Comparison of ENCODE assay signal across 9 cellular contexts in the genomic region with DNA sequence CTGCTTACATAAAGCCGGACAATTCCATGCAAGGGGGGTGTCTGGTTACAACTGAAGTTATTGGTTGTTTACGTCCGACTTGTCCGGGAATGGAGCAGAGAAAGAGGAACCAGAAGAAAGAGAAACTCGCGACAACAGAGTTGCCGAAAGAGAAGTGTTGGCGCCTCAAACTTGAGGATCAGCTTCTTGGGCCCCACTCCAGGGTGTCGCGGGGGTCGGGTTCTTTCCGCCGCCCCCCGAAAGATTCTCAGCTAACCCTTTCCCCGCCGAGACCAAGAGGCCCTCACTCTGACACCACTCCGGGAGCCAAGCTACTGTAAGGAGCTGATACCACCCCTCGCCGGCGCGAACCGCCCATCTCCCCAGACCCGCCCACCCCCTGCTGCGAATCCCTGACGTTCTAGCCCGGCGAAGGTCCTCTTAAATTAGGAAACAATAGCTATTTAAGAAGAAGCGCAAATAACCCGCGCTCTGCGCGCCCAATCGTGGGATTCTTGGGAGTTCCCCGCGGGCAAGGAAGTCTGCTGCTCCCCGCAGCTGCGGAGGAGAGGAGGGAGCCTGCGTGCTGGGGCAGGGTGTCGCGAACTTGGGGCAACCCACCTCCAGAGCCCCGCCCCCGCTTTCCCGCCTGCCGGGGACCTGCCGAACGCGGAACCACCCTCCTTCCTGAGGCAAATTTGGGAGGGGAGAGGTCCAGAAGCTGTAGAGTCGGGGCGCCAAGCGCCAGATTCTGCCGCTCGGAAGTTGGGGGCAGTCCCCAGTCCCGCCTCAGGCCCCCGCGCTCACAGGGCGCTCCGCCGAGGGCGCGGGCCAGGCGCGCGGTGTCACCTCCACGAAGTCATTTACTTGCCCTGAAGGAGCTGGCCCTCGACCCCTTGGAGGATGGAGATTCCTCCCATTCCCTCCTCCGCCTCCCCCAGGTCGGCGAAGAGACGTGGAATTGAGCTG. TPM values are rescaled to one million over a fixed set of nuclear protein-coding genes. Genes with fewer than 3 reads are reported as not detected.
DNase-seq lines count a peak whose midpoint lies in the region; ATAC-seq and TF ChIP-seq lines count a peak whose summit lies in the region.
"Had no signal": no experiment of that assay in that cellular context is flagged by ENCODE, and none has a peak within 500 bp of the region (broad histone marks: within the 10 kb centered on the region; RNA-seq: fewer than 3 reads in every experiment).

No MANE protein-coding gene starts in this region.

- peaks cover 10% of the 10 kb centered on the region for H3K4me1 ChIP-seq in ovary (ENCODE audit: insufficient read depth)

- DNase-seq in AG08395 (ENCODE audit: low spot score) (peak; percentile 52), GM20000 (ENCODE audit: low spot score) (peak; percentile 47), activated B cell treated with CpG ODN at 0.5 μM for 24 hours (no peak), fibroblast of villous mesenchyme (ENCODE audit: low read depth) (peak; percentile 64), ovary (peak in 2 of 5 donors; percentile 29 to 41), NCI-H526 treated with DMSO at 0.1 percent for 48 hours (lab: John Stamatoyannopoulos, UW) (no peak)

- peak overlapping the region; percentile 85 for H3K4me3 Mint-ChIP-seq in activated B cell treated with CpG ODN at 0.5 μM for 24 hours

- H3K36me3 ChIP-seq in ovary, result no peaks in the 10 kb centered on the region

- peak overlapping the region; percentile 18 for H3K27ac Mint-ChIP-seq in activated B cell treated with CpG ODN at 0.5 μM for 24 hours

- no peaks in the 10 kb centered on the region for H3K36me3 Mint-ChIP-seq in activated B cell treated with CpG ODN at 0.5 μM for 24 hours (ENCODE audit: low read depth)

- no peak for TF ChIP-seq POLR2A in ovary (IDR thresholded peaks at IDR 0.05)

- H3K4me3 ChIP-seq in fibroblast of villous mesenchyme (ENCODE audit: low read depth, low read length), result peak overlapping the region; percentile 64
- peak overlapping the region; percentile 32 for H3K4me3 ChIP-seq in ovary

- WGBS in ovary, 3 donors, result 4 to 8% (median 4%) methylated on average over 49 to 69 of the region's 69 CpGs

- H3K27me3 ChIP-seq in ovary, result no peaks in the 10 kb centered on the region

- no peaks in the 10 kb centered on the region for H3K9me3 ChIP-seq in ovary

- H3K27ac ChIP-seq in ovary, result no peak overlapping the region
- H3K27ac ChIP-seq: epithelial cell of prostate had no signal

- intact Hi-C loops in activated B cell treated with CpG ODN at 0.5 μM for 24 hours (cut with micrococcal nuclease) (loop anchor here (5.0 kb wide), 4 partner anchors 79 to 754 kb away; a partner anchor contains a TSS), ovary (cut with DNase I) (no loop called here)

- no peak for TF ChIP-seq CTCF in GM20000 (IDR thresholded peaks at IDR 0.05; ENCODE audit: extremely low read depth, missing control alignments)
- TF ChIP-seq CTCF in activated B cell treated with CpG ODN at 0.5 μM for 24 hours (IDR thresholded peaks at IDR 0.05), result no peak
- TF ChIP-seq CTCF in fibroblast of villous mesenchyme (IDR thresholded peaks at IDR 0.05; ENCODE audit: insufficient read depth, low read depth, low read length), result no peak
- no peak for TF ChIP-seq CTCF in ovary (IDR thresholded peaks at IDR 0.05)

- CTCF ChIA-PET in activated B cell treated with CpG ODN at 0.5 μM for 24 hours (lab: Charles Lee), result interaction anchor here (0.9 to 3.3 kb wide), 6 partner anchors 9 to 924 kb away, joined by 3 to 16 read pairs (median 4); no protein-coding TSS in a partner anchor

- peaks cover 27% of the 10 kb centered on the region for H3K4me1 Mint-ChIP-seq in activated B cell treated with CpG ODN at 0.5 μM for 24 hours

- POLR2A ChIA-PET in activated B cell treated with CpG ODN at 0.5 μM for 24 hours (lab: Charles Lee), result interaction anchor here (1.1 kb wide), 1 partner anchor 78 kb away, joined by 3 read pairs; a partner anchor contains a TSS

- ATAC-seq in activated B cell treated with CpG ODN at 0.5 μM for 24 hours (ENCODE audit: low read depth) (peak; percentile 50), HG03175 (IDR thresholded peaks at IDR 0.05; ENCODE audit: unreplicated experiment) (no peak), GM19328 (IDR thresholded peaks at IDR 0.05; ENCODE audit: unreplicated experiment) (no peak)

- no peak for TF ChIP-seq EP300 in ovary (IDR thresholded peaks at IDR 0.05)

- peaks cover 53% of the 10 kb centered on the region for H3K27me3 Mint-ChIP-seq in activated B cell treated with CpG ODN at 0.5 μM for 24 hours

- H3K9me3 Mint-ChIP-seq in activated B cell treated with CpG ODN at 0.5 μM for 24 hours, result no peaks in the 10 kb centered on the region

RNA-seq across cellular contexts. Expression of a gene that starts 8.5 kb away (rescaled TPM):
- total RNA-seq in activated B cell treated with CpG ODN at 0.5 μM for 24 hours (not detected in 2 replicates), fibroblast of villous mesenchyme (under 0.01 and 0.43 TPM in 2 replicates), ovary (not detected)
- polyA plus RNA-seq in ovary, result not detected

Comparison
In these comparisons a context has a peak if more than half of its experiments do, and no peak if none do; other contexts are left out.
1. DNase-seq: peak in AG08395 (single experiment), GM20000 (single experiment) and fibroblast of villous mesenchyme (single experiment); none in activated B cell treated with CpG ODN at 0.5 μM for 24 hours (single experiment) and NCI-H526 treated with DMSO at 0.1 percent for 48 hours (single experiment).